ENCODE assay signal across 8 cellular contexts in the genomic region with DNA sequence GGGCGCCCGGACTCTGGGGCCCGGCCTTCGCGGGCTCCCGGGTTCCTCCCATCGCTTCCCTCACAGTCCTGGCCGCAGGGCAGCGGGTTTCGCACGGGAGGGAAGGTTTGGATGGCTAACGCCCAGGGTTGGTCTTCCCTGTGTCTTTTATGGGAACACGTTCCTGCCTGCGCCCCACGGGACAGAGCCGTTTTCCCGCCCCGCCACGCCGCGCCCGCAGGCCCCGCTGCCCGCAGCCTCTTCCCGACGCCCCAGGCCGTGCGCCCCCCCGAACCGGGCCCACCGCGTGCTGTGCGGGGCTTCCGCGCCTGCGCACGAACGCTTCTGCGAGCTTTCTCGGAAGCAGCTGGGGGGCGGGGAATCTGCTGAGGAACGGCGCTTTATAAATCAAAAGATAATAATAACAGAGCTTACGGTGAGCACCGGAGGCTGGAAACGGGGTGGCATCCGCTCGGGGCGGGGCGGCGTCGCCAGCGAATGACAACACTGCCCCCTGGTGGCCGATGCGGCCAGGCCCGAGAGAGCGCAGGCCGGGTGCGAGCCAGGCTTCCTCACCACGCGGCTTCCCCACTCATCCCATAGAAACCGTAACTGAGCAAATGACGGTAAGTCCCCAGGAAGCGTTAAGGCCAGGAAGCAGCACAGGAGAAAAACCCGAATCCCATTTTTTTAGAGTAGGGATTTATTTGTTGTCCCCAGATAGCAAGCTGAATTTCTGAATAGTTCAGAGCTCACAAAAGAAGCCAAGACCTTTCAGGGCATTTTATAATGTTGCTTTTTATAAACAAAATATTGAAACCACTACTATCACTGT.
DNase-seq lines count a peak whose midpoint lies in the region; ATAC-seq, FAIRE-seq and TF ChIP-seq lines count a peak whose summit lies in the region.

No MANE protein-coding gene starts in this region.

- H3K79me2 ChIP-seq in DND-41 (ENCODE audit: insufficient read depth, low read length): no peaks in the 10 kb centered on the region
- H3K79me2 ChIP-seq in HCT116 (ENCODE audit: insufficient read depth, low read length): no peaks in the 10 kb centered on the region

- intact Hi-C loops in HCT116 (cut with micrococcal nuclease) (loop anchor here (1.0 to 5.0 kb wide), 7 partner anchors 38 to 1038 kb away; a partner anchor contains a TSS), ascending aorta (cut with DNase I) (loop anchor here (1.0 to 10.0 kb wide), 13 partner anchors 24 to 1030 kb away; a partner anchor contains a TSS)

- TF ChIP-seq RAD21 in HCT116 (IDR thresholded peaks at IDR 0.05; ENCODE audit: low read depth): no peak

- DNase-seq in DND-41: peak; percentile 77
- DNase-seq in HCT116 (ENCODE audit: low read depth, low spot score): peak; percentile 75
- peak; percentile 83 to 92 (median 86) for DNase-seq in NCI-H1417 (lab: John Stamatoyannopoulos, UW)
- DNase-seq in T-helper 2 cell: peak; percentile 40 to 79 (median 69)
- peak; percentile 57 to 94 for DNase-seq in ascending aorta (ENCODE audit: low spot score in 2 of 2)
- peak; percentile 79 for DNase-seq in hepatic stellate cell (ENCODE audit: low spot score)
- peak; percentile 61 for DNase-seq in pulmonary artery endothelial cell (ENCODE audit: low read depth, low spot score)
- peak; percentile 87 for DNase-seq in urothelium cell line (ENCODE audit: low spot score)

- H3K36me3 ChIP-seq in DND-41 (ENCODE audit: insufficient read depth, low read length): no peaks in the 10 kb centered on the region
- H3K36me3 ChIP-seq in HCT116 (ENCODE audit: control insufficient read depth in 1 of 2, insufficient read depth in 2 of 2, low read length in 2 of 2): no peaks in the 10 kb centered on the region
- no peaks in the 10 kb centered on the region for H3K36me3 ChIP-seq in ascending aorta

- no peak overlapping the region; the same call in 1 of the 2 replicates for H2AFZ ChIP-seq in DND-41 (ENCODE audit: low read depth, low read length)
- peak overlapping the region; percentile 79 for H2AFZ ChIP-seq in HCT116 (ENCODE audit: low read depth, low read length, poor library complexity, severe bottlenecking)

- H3K4me3 ChIP-seq in DND-41 (ENCODE audit: low read depth in 1 of 2, low read length in 2 of 2) (peak overlapping the region in 1 of 2 experiments; percentile 27; a peak in 1 of 4 replicates), HCT116 (replicated peaks in 1 of 2; ENCODE audit: low read depth in 1 of 2, low read length in 2 of 2) (peak overlapping the region; percentile 37 to 52), ascending aorta (peak overlapping the region; percentile 46 to 58)

- H3K4me1 ChIP-seq in DND-41 (ENCODE audit: insufficient read depth, low read length): peaks cover 7% of the 10 kb centered on the region; the same call in 1 of the 2 replicates
- H3K4me1 ChIP-seq in HCT116 (ENCODE audit: control insufficient read depth in 1 of 2, insufficient read depth in 2 of 2, low read length in 2 of 2): peaks cover 46 to 61% of the 10 kb centered on the region in 2 experiments
- peaks cover 0 to 42% of the 10 kb centered on the region in 2 donors for H3K4me1 ChIP-seq in ascending aorta

- TF ChIP-seq CTCF in DND-41 (IDR thresholded peaks at IDR 0.05; ENCODE audit: borderline replicate concordance, extremely low read depth, low read length, poor library complexity, severe bottlenecking): peak; percentile 96
- TF ChIP-seq CTCF in HCT116 (IDR thresholded peaks at IDR 0.05 in 2 of 3, conservative IDR thresholded peaks at IDR 0.05 in 1 of 3; ENCODE audit: borderline replicate concordance in 1 of 3, insufficient read depth in 1 of 3, low read depth in 2 of 3, low read length in 2 of 3): peak in 2 of 3 experiments; percentile 95 to 96; a peak in 4 of 6 replicates
- peak; percentile 98 to 99 (median 99) for TF ChIP-seq CTCF in ascending aorta (IDR thresholded peaks at IDR 0.05)

- H3K9me3 ChIP-seq in DND-41 (ENCODE audit: insufficient read depth, low read length, severe bottlenecking) (no peaks in the 10 kb centered on the region), HCT116 (ENCODE audit: control insufficient read depth in 1 of 2, insufficient read depth in 1 of 2, low read depth in 1 of 2, low read length in 2 of 2) (no peaks in the 10 kb centered on the region), ascending aorta (no peaks in the 10 kb centered on the region)

- CTCF ChIA-PET in HCT116 (lab: Charles Lee): interaction anchor here (0.6 to 2.2 kb wide), 20 partner anchors 8 to 1038 kb away, joined by 3 to 15 read pairs (median 5); a partner anchor contains a TSS

- H4K20me1 ChIP-seq in DND-41 (ENCODE audit: insufficient read depth, low read length) (no peaks in the 10 kb centered on the region), HCT116 (ENCODE audit: insufficient read depth) (no peaks in the 10 kb centered on the region)

- TF ChIP-seq POLR2A in HCT116 (IDR thresholded peaks at IDR 0.05; ENCODE audit: borderline replicate concordance, extremely low read depth, insufficient read depth, insufficient read length): no peak

- RAD21 ChIA-PET in HCT116 (lab: Charles Lee; ENCODE audit: low non-redundant PET in 1 of 2, low total read pairs in 2 of 2, uncharacterized antibody in 2 of 2, unreplicated experiment in 2 of 2): interaction anchor here (0.6 to 0.7 kb wide), 5 partner anchors 49 to 618 kb away, joined by 3 read pairs; no protein-coding TSS in a partner anchor

- H3K27me3 ChIP-seq in DND-41 (ENCODE audit: insufficient read depth, low read length, poor library complexity) (peaks cover 8% of the 10 kb centered on the region), HCT116 (ENCODE audit: insufficient read depth, low read length) (no peaks in the 10 kb centered on the region), ascending aorta (no peaks in the 10 kb centered on the region)

- H3K4me2 ChIP-seq in DND-41 (ENCODE audit: insufficient read depth, low read length): peak overlapping the region; percentile 50
- peak overlapping the region; percentile 70 for H3K4me2 ChIP-seq in HCT116 (ENCODE audit: low read length)

- BruUV-seq in HCT116 (replicated peaks; lab: Mats Ljungman, UMichigan): no TSS peak

- no peak overlapping the region for H3K9ac ChIP-seq in DND-41 (ENCODE audit: low read depth, low read length)
- H3K9ac ChIP-seq in HCT116 (ENCODE audit: low read length): peak overlapping the region; percentile 69

- no peaks in the 10 kb centered on the region for H3K9me2 ChIP-seq in HCT116 (ENCODE audit: insufficient read depth)

- no peak overlapping the region for H3K27ac ChIP-seq in DND-41 (ENCODE audit: low read length)
- peak overlapping the region; percentile 73 for H3K27ac ChIP-seq in HCT116 (ENCODE audit: low read depth, low read length)
- H3K27ac ChIP-seq in ascending aorta: peak overlapping the region; percentile 95 to 96

- POLR2A ChIA-PET in HCT116 (lab: Charles Lee): interaction anchor here (0.8 to 1.1 kb wide), 2 partner anchors 11 to 50 kb away, joined by 3 to 4 read pairs; no protein-coding TSS in a partner anchor

- ATAC-seq in DND-41 (ENCODE audit: insufficient read depth, low read depth): peak; percentile 98
- ATAC-seq in HCT116: peak; percentile 80

- no peak for FAIRE-seq in urothelium cell line (lab: Jason Lieb, UNC)

TF ChIP-seq in HCT116, 20 proteins besides CTCF, POLR2A, EP300 and RAD21:
- TF ChIP-seq, protein P1, sequence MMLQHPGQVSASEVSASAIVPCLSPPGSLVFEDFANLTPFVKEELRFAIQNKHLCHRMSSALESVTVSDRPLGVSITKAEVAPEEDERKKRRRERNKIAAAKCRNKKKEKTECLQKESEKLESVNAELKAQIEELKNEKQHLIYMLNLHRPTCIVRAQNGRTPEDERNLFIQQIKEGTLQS (IDR thresholded peaks at IDR 0.05): no peak
- 0 out of 2 replicates have a peak, but pooled peaks have one; percentile 12 for TF ChIP-seq POLR2AphosphoS5 (IDR thresholded peaks at IDR 0.05; ENCODE audit: low read depth, low read length)
- TF ChIP-seq ZFX (IDR thresholded peaks at IDR 0.05): peak; percentile 68
- TF ChIP-seq TCF7L2 (IDR thresholded peaks at IDR 0.05; ENCODE audit: borderline replicate concordance, extremely low read depth, insufficient read depth, insufficient read length): peak; percentile 31
- no peak for TF ChIP-seq ZNF274 (IDR thresholded peaks at IDR 0.05; ENCODE audit: low read depth, low read length)
TF ChIP-seq in HCT116: peak in this region for 3.
